Comparison of ENCODE assay signal across 12 cellular contexts in the genomic region with DNA sequence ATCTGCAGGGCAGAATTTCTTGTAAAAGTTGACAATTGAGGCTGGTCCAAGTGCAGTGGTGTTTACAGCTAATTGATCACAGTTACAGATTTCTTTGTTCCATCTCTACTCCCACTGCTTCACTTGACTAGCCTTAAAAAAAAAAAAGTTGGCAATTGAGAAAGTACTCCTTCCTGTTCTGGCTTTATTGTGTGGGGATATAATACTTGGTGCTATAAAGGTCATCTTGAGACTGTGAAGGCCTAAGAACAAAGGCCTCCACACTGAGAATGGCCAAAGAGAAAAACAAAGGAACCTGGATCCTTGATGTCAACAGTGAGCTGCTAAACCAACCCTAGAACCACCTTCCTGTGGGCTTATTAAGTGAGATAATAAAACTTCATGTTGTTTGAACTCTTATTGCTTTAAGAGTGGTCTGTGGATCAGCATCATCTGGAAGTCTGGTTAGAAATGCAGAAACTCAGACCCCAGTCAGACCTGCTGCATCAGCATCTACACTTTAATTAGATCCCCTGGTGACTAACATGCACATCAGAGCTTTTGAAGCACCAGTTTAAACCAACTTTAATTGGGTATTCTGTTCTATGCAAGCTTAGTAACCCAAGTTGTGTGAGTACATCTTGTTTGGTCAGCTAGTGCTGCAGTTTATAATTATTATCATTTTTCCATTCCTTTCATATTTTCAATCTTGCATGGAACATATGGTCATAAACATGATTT. TPM values are rescaled to one million over a fixed set of nuclear protein-coding genes. Genes with fewer than 3 reads are reported as not detected.
DNase-seq lines count a peak whose midpoint lies in the region; ATAC-seq, FAIRE-seq and TF ChIP-seq lines count a peak whose summit lies in the region.
"Had no signal": no experiment of that assay in that cellular context is flagged by ENCODE, and none has a peak within 500 bp of the region (broad histone marks: within the 10 kb centered on the region; RNA-seq: fewer than 3 reads in every experiment).

No MANE protein-coding gene starts in this region.

- H3K79me2 ChIP-seq in ACC112 (ENCODE audit: control insufficient read depth, insufficient read depth, low read length, unreplicated experiment) (peaks cover 46% of the 10 kb centered on the region), GM23248 (ENCODE audit: insufficient read depth) (peaks cover 73% of the 10 kb centered on the region)

- TF ChIP-seq CTCF in bronchial epithelial cell (IDR thresholded peaks at IDR 0.05; ENCODE audit: insufficient read depth, low read length, severe bottlenecking) (no peak), stomach (IDR thresholded peaks at IDR 0.05) (no peak)

- H3K4me3 ChIP-seq in ACC112 (ENCODE audit: low read depth, low read length) (no peak overlapping the region), GM23248 (no peak overlapping the region), bronchial epithelial cell (ENCODE audit: low read depth, low read length) (no peak overlapping the region), stomach (no peak overlapping the region)

- H4K20me1 ChIP-seq in GM23248 (ENCODE audit: insufficient read depth): no peaks in the 10 kb centered on the region

- H3K9ac ChIP-seq in GM23248: no peak overlapping the region

- TF ChIP-seq POLR2A in stomach (IDR thresholded peaks at IDR 0.05): no peak

- no peak for TF ChIP-seq EP300 in stomach (IDR thresholded peaks at IDR 0.05)

- no peaks in the 10 kb centered on the region for H3K27me3 ChIP-seq in ACC112 (ENCODE audit: insufficient read depth, low read length)
- no peaks in the 10 kb centered on the region for H3K27me3 ChIP-seq in GM23248 (replicated peaks; ENCODE audit: insufficient read depth)
- H3K27me3 ChIP-seq in bronchial epithelial cell (ENCODE audit: control insufficient read depth, insufficient read depth, low read length): no peaks in the 10 kb centered on the region
- no peaks in the 10 kb centered on the region for H3K27me3 ChIP-seq in stomach

- H3K9me2 ChIP-seq in GM23248 (ENCODE audit: insufficient read depth): no peaks in the 10 kb centered on the region

- H3K9me3 ChIP-seq in GM23248 (ENCODE audit: low read depth): no peaks in the 10 kb centered on the region
- H3K9me3 ChIP-seq in stomach: no peaks in the 10 kb centered on the region

- DNase-seq in GM23248: peak; percentile 81
- DNase-seq in bronchial epithelial cell (ENCODE audit: low read depth): peak; percentile 35
- no peak for DNase-seq in left colon
- DNase-seq in stimulated activated CD4-positive, alpha-beta T cell treated with anti-CD3 and anti-CD28 coated beads, Interleukin-15, amount 100 ng/mL, for 24 hours: no peak
- DNase-seq in NCI-H510A (lab: John Stamatoyannopoulos, UW): no peak
- DNase-seq in stomach: no peak
- DNase-seq: activated gamma-delta T cell; stimulated activated naive CD8-positive, alpha-beta T cell treated with anti-CD3 and anti-CD28 coated beads, Interleukin-15, amount 100 ng/mL, for 72 hours had no signal

- intact Hi-C loops in left colon (cut with DNase I, micrococcal nuclease) (no loop called here), stomach (cut with DNase I; ENCODE audit: low total_unique reads) (no loop called here)

- H3K36me3 ChIP-seq in ACC112 (ENCODE audit: insufficient read depth, low read length) (0 out of 2 replicates have a peak, but pooled peaks cover 5% of the 10 kb centered on the region), GM23248 (ENCODE audit: low read depth) (0 out of 2 replicates have a peak, but pooled peaks cover 4% of the 10 kb centered on the region), bronchial epithelial cell (ENCODE audit: control insufficient read depth, insufficient read depth, low read length) (peaks cover 5% of the 10 kb centered on the region), stomach (peaks cover 0 to 21% (median 9%) of the 10 kb centered on the region in 4 donors)

- peaks cover 55% of the 10 kb centered on the region for H3K4me1 ChIP-seq in ACC112 (ENCODE audit: control insufficient read depth, insufficient read depth, low read length, unreplicated experiment)
- H3K4me1 ChIP-seq in GM23248 (ENCODE audit: insufficient read depth): peaks cover 42% of the 10 kb centered on the region
- peaks cover 0 to 45% (median 13%) of the 10 kb centered on the region in 4 donors for H3K4me1 ChIP-seq in stomach

- peak overlapping the region; percentile 7 for H3K4me2 ChIP-seq in GM23248 (ENCODE audit: unreplicated experiment)

- peak; percentile 72 for ATAC-seq in left colon
- no peak for ATAC-seq in GM21717 (IDR thresholded peaks at IDR 0.05; ENCODE audit: unreplicated experiment)
- ATAC-seq: sciatic nerve; stimulated activated naive CD8-positive, alpha-beta T cell treated with anti-CD3 and anti-CD28 coated beads, Interleukin-15, amount 100 ng/mL, for 72 hours had no signal

- peaks cover 52% of the 10 kb centered on the region for H3F3A ChIP-seq in GM23248 (ENCODE audit: insufficient read depth)

- H2AFZ ChIP-seq in ACC112 (ENCODE audit: low read length, unreplicated experiment): no peak overlapping the region
- H2AFZ ChIP-seq in GM23248: no peak overlapping the region

- FAIRE-seq in bronchial epithelial cell (lab: Jason Lieb, UNC): no peak

- H3K27ac ChIP-seq in ACC112 (ENCODE audit: low read depth, low read length) (peak overlapping the region; percentile 25; the same call in 1 of the 2 replicates), GM23248 (peak overlapping the region; percentile 5; the same call in 1 of the 2 replicates), stomach (no peak overlapping the region)
- H3K27ac ChIP-seq: C4-2B had no signal

- in situ Hi-C loops in GM23248 (cut with MboI): no loop called here

RNA-seq across cellular contexts. Expression of gene TMOD3, which starts 55.2 kb away (rescaled TPM):
- 35.1 and 46.0 TPM in 2 replicates for total RNA-seq in GM23248 (2014; rRNA removed; shearing (Covaris generic))
- 47.2 and 47.7 TPM in 2 replicates for polyA plus RNA-seq in GM23248 (2016; fragmentation: Nextera tagmentation; extraction: Ambion mirVana)
- 80.3 and 99.5 TPM in 2 replicates for total RNA-seq in bronchial epithelial cell
- 10 to 100 TPM; 63.5 to 72.2 TPM for total RNA-seq in left colon
- total RNA-seq in stomach: 10 to 100 TPM; 12.1 to 64.3 (median 28.8) TPM
- polyA plus RNA-seq in stomach: 10 to 100 TPM; 10.1 to 14.5 (median 11.4) TPM

Comparison
In these comparisons a context has a peak if more than half of its experiments do, and no peak if none do; other contexts are left out.
1. H3K27ac ChIP-seq: peak in ACC112 (single experiment) and GM23248 (single experiment); none in stomach (0 of 5).
2. DNase-seq: peak in GM23248 (single experiment) and bronchial epithelial cell (single experiment); none in left colon (0 of 2), stimulated activated CD4-positive, alpha-beta T cell treated with anti-CD3 and anti-CD28 coated beads, Interleukin-15, amount 100 ng/mL, for 24 hours (single experiment), NCI-H510A (single experiment) and stomach (single experiment).